Comparison of ENCODE assay signal across 8 cellular contexts in genomic region chr12:100199023-100199346, GRCh38. TPM values are rescaled to one million over a fixed set of nuclear protein-coding genes. Genes with fewer than 3 reads are reported as not detected.
DNase-seq lines count a peak whose midpoint lies in the region; ATAC-seq and TF ChIP-seq lines count a peak whose summit lies in the region.

No MANE protein-coding gene starts in this region.

- no peaks in the 10 kb centered on the region for H3K27me3 Mint-ChIP-seq in activated CD8-positive, alpha-beta memory T cell treated with anti-CD3 and anti-CD28 coated beads, Interleukin-2, amount 10 ng/mL, durations not matched to agents 7 days and 5 days
- H3K27me3 Mint-ChIP-seq in T-helper 2 cell treated with Interferon-gamma antibody and Interleukin-4, amounts not matched to agents 5 μg/mL and 100 μg/mL, for 36 hours (ENCODE audit: low read depth), result no peaks in the 10 kb centered on the region

- no peaks in the 10 kb centered on the region for H3K4me1 ChIP-seq in iPS-15b (ENCODE audit: control insufficient read depth, insufficient read depth, low read length)
- no peaks in the 10 kb centered on the region for H3K4me1 ChIP-seq in testis

- H3K36me3 ChIP-seq in iPS-15b (ENCODE audit: control insufficient read depth, insufficient read depth, low read length) (no peaks in the 10 kb centered on the region), testis (ENCODE audit: low read depth, missing control alignments) (no peaks in the 10 kb centered on the region)

- H3K9ac ChIP-seq in iPS-15b (ENCODE audit: low read depth, low read length), result peak overlapping the region; percentile 65

- H3K36me3 Mint-ChIP-seq in activated CD8-positive, alpha-beta memory T cell treated with anti-CD3 and anti-CD28 coated beads, Interleukin-2, amount 10 ng/mL, durations not matched to agents 7 days and 5 days, result peaks cover 23% of the 10 kb centered on the region
- peaks cover 14% of the 10 kb centered on the region for H3K36me3 Mint-ChIP-seq in T-helper 2 cell treated with Interferon-gamma antibody and Interleukin-4, amounts not matched to agents 5 μg/mL and 100 μg/mL, for 36 hours (ENCODE audit: low read depth)

- H3K9me3 ChIP-seq in iPS-15b (ENCODE audit: control insufficient read depth, insufficient read depth, low read length) (no peaks in the 10 kb centered on the region), testis (no peaks in the 10 kb centered on the region)

- H3K4me3 Mint-ChIP-seq in activated CD8-positive, alpha-beta memory T cell treated with anti-CD3 and anti-CD28 coated beads, Interleukin-2, amount 10 ng/mL, durations not matched to agents 7 days and 5 days, result peak overlapping the region; percentile 98
- peak overlapping the region; percentile 98 for H3K4me3 Mint-ChIP-seq in T-helper 2 cell treated with Interferon-gamma antibody and Interleukin-4, amounts not matched to agents 5 μg/mL and 100 μg/mL, for 36 hours

- 29 to 38% methylated on average over 6 of the region's 6 CpGs for WGBS in testis, 2 donors

- no peak for ATAC-seq in activated CD8-positive, alpha-beta memory T cell treated with anti-CD3 and anti-CD28 coated beads, Interleukin-2, amount 10 ng/mL, durations not matched to agents 7 days and 5 days
- ATAC-seq in GM18498 (IDR thresholded peaks at IDR 0.05; ENCODE audit: unreplicated experiment), result no peak
- ATAC-seq in GM19324 (IDR thresholded peaks at IDR 0.05; ENCODE audit: low FRiP score, unreplicated experiment), result no peak

- peak overlapping the region; percentile 86 for H3K4me3 ChIP-seq in iPS-15b (ENCODE audit: low read depth, low read length)
- peak overlapping the region; percentile 66 to 75 for H3K4me3 ChIP-seq in testis

- H3K27me3 ChIP-seq in iPS-15b (ENCODE audit: control insufficient read depth, insufficient read depth, low read length) (no peaks in the 10 kb centered on the region), testis (no peaks in the 10 kb centered on the region)

- no peaks in the 10 kb centered on the region for H3K9me3 Mint-ChIP-seq in activated CD8-positive, alpha-beta memory T cell treated with anti-CD3 and anti-CD28 coated beads, Interleukin-2, amount 10 ng/mL, durations not matched to agents 7 days and 5 days (ENCODE audit: low read depth)
- H3K9me3 Mint-ChIP-seq in T-helper 2 cell treated with Interferon-gamma antibody and Interleukin-4, amounts not matched to agents 5 μg/mL and 100 μg/mL, for 36 hours, result no peaks in the 10 kb centered on the region

- intact Hi-C loops in testis (cut with DNase I; ENCODE audit: low total_unique reads), result no loop called here

- CTCF ChIA-PET in activated CD8-positive, alpha-beta memory T cell treated with anti-CD3 and anti-CD28 coated beads, Interleukin-2, amount 10 ng/mL, durations not matched to agents 7 days and 5 days (lab: Charles Lee), result interaction anchor here (1.0 kb wide), 1 partner anchor 44 kb away, joined by 3 read pairs; no protein-coding TSS in a partner anchor

- no peak for DNase-seq in activated CD8-positive, alpha-beta memory T cell treated with anti-CD3 and anti-CD28 coated beads, Interleukin-2, amount 10 ng/mL, durations not matched to agents 7 days and 5 days
- DNase-seq in activated CD8-positive, alpha-beta memory T cell treated with anti-CD3 and anti-CD28 coated beads, Interleukin-2, amount 50 U/mL, for 48 hours, result no peak
- DNase-seq in T-helper 2 cell treated with Interferon-gamma antibody and Interleukin-4, amounts not matched to agents 5 μg/mL and 100 μg/mL, for 36 hours (ENCODE audit: low spot score), result no peak
- DNase-seq in testis, result no peak
- DNase-seq in NCI-H2227 (lab: John Stamatoyannopoulos, UW; ENCODE audit: unreplicated experiment), result no peak

- no peak for TF ChIP-seq POLR2A in testis (IDR thresholded peaks at IDR 0.05)

- H3K4me1 Mint-ChIP-seq in activated CD8-positive, alpha-beta memory T cell treated with anti-CD3 and anti-CD28 coated beads, Interleukin-2, amount 10 ng/mL, durations not matched to agents 7 days and 5 days, result peaks cover 37% of the 10 kb centered on the region
- peaks cover 29% of the 10 kb centered on the region for H3K4me1 Mint-ChIP-seq in T-helper 2 cell treated with Interferon-gamma antibody and Interleukin-4, amounts not matched to agents 5 μg/mL and 100 μg/mL, for 36 hours (ENCODE audit: low read depth)

- TF ChIP-seq CTCF in testis (IDR thresholded peaks at IDR 0.05), result no peak

- peak overlapping the region; percentile 99 for H3K27ac Mint-ChIP-seq in activated CD8-positive, alpha-beta memory T cell treated with anti-CD3 and anti-CD28 coated beads, Interleukin-2, amount 10 ng/mL, durations not matched to agents 7 days and 5 days
- peak overlapping the region; percentile 95 for H3K27ac Mint-ChIP-seq in T-helper 2 cell treated with Interferon-gamma antibody and Interleukin-4, amounts not matched to agents 5 μg/mL and 100 μg/mL, for 36 hours

- peak overlapping the region; percentile 6 to 65 for H3K27ac ChIP-seq in testis

RNA-seq across cellular contexts. Expression of gene ACTR6, which starts 1.6 kb away (rescaled TPM):
- total RNA-seq in activated CD8-positive, alpha-beta memory T cell treated with anti-CD3 and anti-CD28 coated beads, Interleukin-2, amount 10 ng/mL, durations not matched to agents 7 days and 5 days, result 10 to 100 TPM; 32.8 to 34.2 TPM
- 10 to 100 TPM; 11.4 to 17.6 TPM for total RNA-seq in testis
- 38.1 TPM for polyA plus RNA-seq in testis (ENCODE audit: insufficient read depth, low read depth, low replicate concordance)

RNA-seq across cellular contexts. Expression of gene BLTP3B, which starts 56.3 kb away (rescaled TPM):
- total RNA-seq in activated CD8-positive, alpha-beta memory T cell treated with anti-CD3 and anti-CD28 coated beads, Interleukin-2, amount 10 ng/mL, durations not matched to agents 7 days and 5 days, result 10 to 100 TPM; 36.4 to 42.0 TPM
- total RNA-seq in testis, result 10 to 100 TPM; 29.2 to 34.9 TPM
- polyA plus RNA-seq in testis (ENCODE audit: insufficient read depth, low read depth, low replicate concordance), result 25.4 TPM
